16 cellular contexts compared by ENCODE assay signal in the genomic region with DNA sequence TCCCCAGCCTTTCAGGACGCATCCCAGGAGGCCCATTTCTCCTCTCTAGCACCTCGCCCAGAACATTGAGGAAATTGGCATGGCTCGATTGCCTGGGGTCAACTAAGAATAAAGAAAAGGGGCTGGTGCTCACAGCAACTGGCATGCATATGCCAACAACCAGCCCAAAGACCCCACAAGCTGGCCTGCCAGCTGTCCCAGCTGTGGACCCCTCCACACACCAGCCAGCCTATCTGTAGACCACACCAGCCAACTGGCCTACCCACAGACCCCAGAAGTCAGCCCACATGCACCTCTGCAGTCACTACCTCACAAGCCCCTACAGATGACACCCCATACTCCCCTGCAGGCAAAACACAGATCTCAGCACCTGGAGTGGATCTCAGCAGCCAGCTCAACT.
"Had no signal": no experiment of that assay in that cellular context is flagged by ENCODE, and none has a peak within 500 bp of the region (broad histone marks: within the 10 kb centered on the region; RNA-seq: fewer than 3 reads in every experiment).

No MANE protein-coding gene starts in this region.

- H3K4me3 ChIP-seq: ascending aorta, skin epidermis, upper lobe of left lung had no signal

- H3K4me3 Mint-ChIP-seq: activated CD4-positive, alpha-beta memory T cell treated with anti-CD3 and anti-CD28 coated beads for 36 hours; activated T-cell treated with anti-CD3 and anti-CD28 coated beads, Interleukin-2, amount 50 U/mL, for 4 hours; nephron progenitor cell; stimulated activated naive CD8-positive, alpha-beta T cell treated with anti-CD3 and anti-CD28 coated beads, Interleukin-15, amount 100 ng/mL, for 72 hours had no signal

- H3K27ac Mint-ChIP-seq: activated CD4-positive, alpha-beta memory T cell treated with anti-CD3 and anti-CD28 coated beads for 36 hours; nephron progenitor cell; stimulated activated naive CD8-positive, alpha-beta T cell treated with anti-CD3 and anti-CD28 coated beads, Interleukin-15, amount 100 ng/mL, for 72 hours had no signal

- H3K27ac ChIP-seq: ascending aorta, skin epidermis, upper lobe of left lung had no signal

- DNase-seq: activated CD4-positive, alpha-beta memory T cell treated with anti-CD3 and anti-CD28 coated beads for 36 hours; activated gamma-delta T cell; activated T-cell treated with anti-CD3 and anti-CD28 coated beads, Interleukin-2, amount 50 U/mL, for 4 hours; cortex of kidney; hypothalamus; midbrain; nephron progenitor cell; nucleus accumbens; retina; stimulated activated naive CD8-positive, alpha-beta T cell treated with anti-CD3 and anti-CD28 coated beads, Interleukin-15, amount 100 ng/mL, for 72 hours; T-helper 1 cell; T-helper 9 cell; upper lobe of left lung had no signal

- H3K4me1 ChIP-seq: ascending aorta, upper lobe of left lung had no signal

- H3K36me3 ChIP-seq: ascending aorta, upper lobe of left lung had no signal

- ATAC-seq: activated T-cell treated with anti-CD3 and anti-CD28 coated beads, Interleukin-2, amount 50 U/mL, for 4 hours; left lobe of liver; stimulated activated naive CD8-positive, alpha-beta T cell treated with anti-CD3 and anti-CD28 coated beads, Interleukin-15, amount 100 ng/mL, for 72 hours had no signal

- H3K27me3 Mint-ChIP-seq: activated CD4-positive, alpha-beta memory T cell treated with anti-CD3 and anti-CD28 coated beads for 36 hours; stimulated activated naive CD8-positive, alpha-beta T cell treated with anti-CD3 and anti-CD28 coated beads, Interleukin-15, amount 100 ng/mL, for 72 hours had no signal

- H3K27me3 ChIP-seq: ascending aorta, upper lobe of left lung had no signal

- H3K4me1 Mint-ChIP-seq: nephron progenitor cell; stimulated activated naive CD8-positive, alpha-beta T cell treated with anti-CD3 and anti-CD28 coated beads, Interleukin-15, amount 100 ng/mL, for 72 hours had no signal
